ENCODE assay signal across 10 cellular contexts in genomic region chr15:74841761-74842385, GRCh38. TPM values are rescaled to one million over a fixed set of nuclear protein-coding genes. Genes with fewer than 3 reads are reported as not detected.
A peak's percentile ranks its signal among the peaks of the same experiment; 100 is the strongest.
DNase-seq lines count a peak whose midpoint lies in the region; ATAC-seq, FAIRE-seq and TF ChIP-seq lines count a peak whose summit lies in the region.
"Had no signal": no experiment of that assay in that cellular context is flagged by ENCODE, and none has a peak within 500 bp of the region (broad histone marks: within the 10 kb centered on the region; RNA-seq: fewer than 3 reads in every experiment).

No MANE protein-coding gene starts in this region.

- intact Hi-C loops in left colon (cut with DNase I, micrococcal nuclease): no loop called here
- intact Hi-C loops in thyroid gland (cut with DNase I): loop anchor here (5.0 kb wide), 1 partner anchor 50 kb away; the partner anchor contains the start of gene MPI

- TF ChIP-seq POLR2A in thyroid gland (IDR thresholded peaks at IDR 0.05): no peak
- no peak for TF ChIP-seq POLR2A in H54 (IDR thresholded peaks at IDR 0.05; ENCODE audit: low read depth, low read length)

- no peak for TF ChIP-seq CTCF in thyroid gland (IDR thresholded peaks at IDR 0.05)

- H3K4me1 ChIP-seq in adipocyte (ENCODE audit: control insufficient read depth, insufficient read depth, low read length) (peaks cover 13% of the 10 kb centered on the region), thyroid gland (peaks cover 15 to 22% of the 10 kb centered on the region in 2 donors)

- no peaks in the 10 kb centered on the region for H3K9me3 Mint-ChIP-seq in activated T-cell treated with anti-CD3 and anti-CD28 coated beads, Interleukin-2, amount 50 U/mL, for 4 hours

- DNase-seq in activated T-cell treated with anti-CD3 and anti-CD28 coated beads, Interleukin-2, amount 50 U/mL, for 4 hours: no peak
- no peak for DNase-seq in activated T-cell treated with anti-CD3 and anti-CD28 coated beads, Interleukin-2, amount 50 U/mL, for 48 hours
- DNase-seq in adipocyte (ENCODE audit: low read depth): no peak
- peak; percentile 39 to 63 for DNase-seq in left colon
- no peak for DNase-seq in thyroid gland
- no peak for DNase-seq in NCI-H2227 treated with DMSO at 0.1 percent for 48 hours (lab: John Stamatoyannopoulos, UW)
- no peak for DNase-seq in epidermal melanocyte (ENCODE audit: insufficient read length, low spot score)
- DNase-seq in H54 (ENCODE audit: insufficient read length, low spot score): no peak

- no peaks in the 10 kb centered on the region for H3K27me3 Mint-ChIP-seq in activated T-cell treated with anti-CD3 and anti-CD28 coated beads, Interleukin-2, amount 50 U/mL, for 4 hours (ENCODE audit: low read depth)

- ATAC-seq in activated T-cell treated with anti-CD3 and anti-CD28 coated beads, Interleukin-2, amount 50 U/mL, for 4 hours: no peak
- ATAC-seq in left colon: peak; percentile 20

- peak overlapping the region; percentile 92 for H3K4me3 Mint-ChIP-seq in activated T-cell treated with anti-CD3 and anti-CD28 coated beads, Interleukin-2, amount 50 U/mL, for 4 hours

- no peak for FAIRE-seq in H54 (lab: Jason Lieb, UNC)

- no peaks in the 10 kb centered on the region for H3K9me3 ChIP-seq in adipocyte (ENCODE audit: control insufficient read depth, low read length)
- H3K9me3 ChIP-seq in thyroid gland: no peaks in the 10 kb centered on the region

- H3K27me3 ChIP-seq in adipocyte (replicated peaks; ENCODE audit: control insufficient read depth, insufficient read depth, low read length): no peaks in the 10 kb centered on the region
- H3K27me3 ChIP-seq in thyroid gland: no peaks in the 10 kb centered on the region

- H3K9ac ChIP-seq in adipocyte (ENCODE audit: low read length): peak overlapping the region; percentile 96

- H3K4me1 Mint-ChIP-seq in activated T-cell treated with anti-CD3 and anti-CD28 coated beads, Interleukin-2, amount 50 U/mL, for 4 hours (ENCODE audit: low read depth): peaks cover 39% of the 10 kb centered on the region

- 69 to 73% methylated on average over 14 of the region's 14 CpGs for WGBS in thyroid gland, 2 donors

- peak overlapping the region in 2 of 3 donors; percentile 84 to 94 for H3K27ac ChIP-seq in thyroid gland

- H3K36me3 Mint-ChIP-seq in activated T-cell treated with anti-CD3 and anti-CD28 coated beads, Interleukin-2, amount 50 U/mL, for 4 hours (ENCODE audit: insufficient read depth): peaks cover 19% of the 10 kb centered on the region

- peaks cover 11% of the 10 kb centered on the region for H3K36me3 ChIP-seq in adipocyte (ENCODE audit: control insufficient read depth, insufficient read depth, low read length, severe bottlenecking)
- H3K36me3 ChIP-seq in thyroid gland: peaks cover 4 to 16% of the 10 kb centered on the region in 2 donors

- H3K4me3 ChIP-seq in adipocyte (ENCODE audit: low read length): peak overlapping the region; percentile 96
- H3K4me3 ChIP-seq in thyroid gland (replicated peaks in 1 of 3): peak overlapping the region in 1 of 3 donors; percentile 91

RNA-seq across cellular contexts. Expression of gene ULK3, which starts 1.1 kb away (rescaled TPM):
- total RNA-seq in activated T-cell treated with anti-CD3 and anti-CD28 coated beads, Interleukin-2, amount 50 U/mL, for 4 hours: 10 to 100 TPM; 52.8 to 64.7 (median 64.0) TPM
- 10 to 100 TPM; 70.7 to 83.2 TPM for total RNA-seq in left colon
- 10 to 100 TPM; 40.9 to 91.1 (median 74.7) TPM for total RNA-seq in thyroid gland

RNA-seq across cellular contexts. Expression of gene CPLX3, which starts 15.4 kb away (rescaled TPM):
- total RNA-seq in activated T-cell treated with anti-CD3 and anti-CD28 coated beads, Interleukin-2, amount 50 U/mL, for 4 hours: under 1 TPM in 2 of 3 donors, not detected in 1; 0.23 to 0.32 TPM
- total RNA-seq in left colon (under 1 TPM in 1 of 2 donors, not detected in 1; 0.15 TPM), thyroid gland (not detected)
- total RNA-seq: activated CD8-positive, alpha-beta memory T cell treated with anti-CD3 and anti-CD28 coated beads for 36 hours; renal cortical epithelial cell had no signal

RNA-seq across cellular contexts. Expression of gene LMAN1L, which starts 29.2 kb away (rescaled TPM):
- under 1 TPM; 0.30 to 0.55 (median 0.40) TPM for total RNA-seq in activated T-cell treated with anti-CD3 and anti-CD28 coated beads, Interleukin-2, amount 50 U/mL, for 4 hours
- total RNA-seq in left colon (under 1 TPM in 1 of 2 donors, not detected in 1; 0.40 TPM), thyroid gland (1 to 10 TPM in 1 of 4 donors, not detected in 3; 3.5 TPM)
- total RNA-seq: renal cortical epithelial cell had no signal

RNA-seq across cellular contexts. Expression of gene SCAMP2, which starts 31.3 kb away (rescaled TPM):
- total RNA-seq in activated T-cell treated with anti-CD3 and anti-CD28 coated beads, Interleukin-2, amount 50 U/mL, for 4 hours: 10 to 100 TPM; 81.7 to 91.0 (median 82.9) TPM
- total RNA-seq in left colon (100 to 1,000 TPM; 188 to 209 TPM), thyroid gland (100 to 1,000 TPM in 2 of 4 donors, 10 to 100 TPM in 2; 59.3 to 129 (median 104) TPM)

RNA-seq across cellular contexts. Expression of gene MPI, which starts 48.0 kb away (rescaled TPM):
- total RNA-seq in activated T-cell treated with anti-CD3 and anti-CD28 coated beads, Interleukin-2, amount 50 U/mL, for 4 hours: 10 to 100 TPM; 37.4 to 53.1 (median 46.6) TPM
- 10 to 100 TPM; 62.2 to 76.7 TPM for total RNA-seq in left colon
- 10 to 100 TPM; 72.2 to 91.1 (median 88.5) TPM for total RNA-seq in thyroid gland

Comparison
In these comparisons a context has a peak if more than half of its experiments do, and no peak if none do; other contexts are left out.
1. DNase-seq: peak in left colon (2 of 2); none in activated T-cell treated with anti-CD3 and anti-CD28 coated beads, Interleukin-2, amount 50 U/mL, for 4 hours (single experiment), activated T-cell treated with anti-CD3 and anti-CD28 coated beads, Interleukin-2, amount 50 U/mL, for 48 hours (0 of 2), adipocyte (single experiment), thyroid gland (0 of 2), NCI-H2227 treated with DMSO at 0.1 percent for 48 hours (single experiment), epidermal melanocyte (single experiment) and H54 (single experiment).